In the genomic region with DNA sequence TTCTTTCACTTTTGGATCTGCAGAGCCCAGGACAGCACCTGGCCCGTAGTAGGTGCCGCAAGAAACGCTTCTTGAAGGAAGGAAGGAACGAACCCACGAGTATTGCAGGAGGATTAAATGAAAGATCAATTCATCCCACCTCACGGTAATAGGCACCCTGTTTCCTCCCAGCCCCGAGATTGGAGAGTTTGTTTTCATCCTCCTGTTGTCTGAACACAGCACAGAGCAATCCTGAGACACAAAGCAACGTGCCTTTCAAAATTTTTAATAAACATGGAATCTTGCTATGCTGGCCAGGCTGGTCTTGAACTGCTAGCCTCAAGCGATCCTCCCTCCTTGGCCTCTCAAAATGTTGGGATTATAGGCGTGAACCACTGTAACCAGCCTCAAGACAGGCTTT, we compare ENCODE assay signal across 7 cellular contexts. TPM values are rescaled to one million over a fixed set of nuclear protein-coding genes. Genes with fewer than 3 reads are reported as not detected.
A peak's percentile ranks its signal among the peaks of the same experiment; 100 is the strongest.
DNase-seq lines count a peak whose midpoint lies in the region; ATAC-seq and TF ChIP-seq lines count a peak whose summit lies in the region.
"Not testable (repeated sequence)": the region's sequence is repeated elsewhere in the genome, so short reads cannot be mapped to it uniquely, and the experiment has no call there.

No MANE protein-coding gene starts in this region.

- H3K36me3 Mint-ChIP-seq in CD4-positive, alpha-beta T cell (ENCODE audit: low read depth); activated T-cell treated with anti-CD3 and anti-CD28 coated beads, Interleukin-2, amount 50 U/mL, for 4 hours (ENCODE audit: insufficient read depth); activated naive CD8-positive, alpha-beta T cell; endodermal cell (ENCODE audit: low read depth); naive thymus-derived CD4-positive, alpha-beta T cell: not testable (repeated sequence)

- not testable (repeated sequence) for H3K36me3 ChIP-seq in endodermal cell (ENCODE audit: control insufficient read depth, insufficient read depth, low read length); naive thymus-derived CD4-positive, alpha-beta T cell (ENCODE audit: control insufficient read depth in 2 of 3, insufficient read depth in 3 of 3, low read length in 3 of 3); spleen

- H3K9me3 ChIP-seq in CD4-positive, alpha-beta T cell (ENCODE audit: control insufficient read depth, low read length); endodermal cell (ENCODE audit: control insufficient read depth, low read length); naive thymus-derived CD4-positive, alpha-beta T cell (ENCODE audit: control insufficient read depth in 2 of 3, low read length in 3 of 3); spleen: not testable (repeated sequence)

- in situ Hi-C loops in GM13977 (cut with MboI; ENCODE audit: low pct_unique_long_range_greater_than_20kb, low sequenced_read_pairs, unreplicated experiment): not testable (repeated sequence)

- not testable (repeated sequence) for H3K27ac ChIP-seq in CD4-positive, alpha-beta T cell (ENCODE audit: low read depth, low read length); endodermal cell (ENCODE audit: low read depth, low read length); naive thymus-derived CD4-positive, alpha-beta T cell (ENCODE audit: low read depth, low read length); spleen

- not testable (repeated sequence) for H3K9ac ChIP-seq in endodermal cell (ENCODE audit: extremely low read depth, low read length, poor library complexity, severe bottlenecking)

- not testable (repeated sequence) for TF ChIP-seq CTCF in CD4-positive, alpha-beta T cell (IDR thresholded peaks at IDR 0.05); GM13977 (IDR thresholded peaks at IDR 0.05; ENCODE audit: extremely low read depth, insufficient read depth, missing control alignments); endodermal cell (conservative IDR thresholded peaks at IDR 0.05); spleen (IDR thresholded peaks at IDR 0.05 in 8 of 11, conservative IDR thresholded peaks at IDR 0.05 in 3 of 11)

- POLR2A ChIA-PET in CD4-positive, alpha-beta T cell (lab: Charles Lee); naive thymus-derived CD4-positive, alpha-beta T cell (lab: Charles Lee): not testable (repeated sequence)

- not testable (repeated sequence) for H3K27me3 ChIP-seq in CD4-positive, alpha-beta T cell (ENCODE audit: control insufficient read depth, insufficient read depth, low read length); endodermal cell (ENCODE audit: control insufficient read depth, insufficient read depth, low read length, poor library complexity, severe bottlenecking); naive thymus-derived CD4-positive, alpha-beta T cell (ENCODE audit: control insufficient read depth in 2 of 2, insufficient read depth in 2 of 2, low read length in 2 of 2)
- H3K27me3 ChIP-seq in spleen (replicated peaks in 1 of 7): peaks cover 0 to 34% (median 5%) of the 10 kb centered on the region in 7 donors

- ATAC-seq in CD4-positive, alpha-beta T cell (ENCODE audit: poor library complexity); activated T-cell treated with anti-CD3 and anti-CD28 coated beads, Interleukin-2, amount 50 U/mL, for 4 hours; naive thymus-derived CD4-positive, alpha-beta T cell: not testable (repeated sequence)

- H3K4me1 ChIP-seq in endodermal cell (ENCODE audit: control insufficient read depth, insufficient read depth, low read length); naive thymus-derived CD4-positive, alpha-beta T cell (ENCODE audit: control insufficient read depth in 2 of 2, insufficient read depth in 2 of 2, low read length in 2 of 2); spleen: not testable (repeated sequence)

- H3K4me3 ChIP-seq in endodermal cell (ENCODE audit: low read length); naive thymus-derived CD4-positive, alpha-beta T cell (ENCODE audit: low read length); spleen: not testable (repeated sequence)

- not testable (repeated sequence) for H3K4me1 Mint-ChIP-seq in CD4-positive, alpha-beta T cell (ENCODE audit: low read depth); activated T-cell treated with anti-CD3 and anti-CD28 coated beads, Interleukin-2, amount 50 U/mL, for 4 hours (ENCODE audit: low read depth); activated naive CD8-positive, alpha-beta T cell (ENCODE audit: low read depth); endodermal cell
- peaks cover 0 to 15% (median 8%) of the 10 kb centered on the region in 7 donors for H3K4me1 Mint-ChIP-seq in naive thymus-derived CD4-positive, alpha-beta T cell

- CTCF ChIA-PET in CD4-positive, alpha-beta T cell (lab: Charles Lee); naive thymus-derived CD4-positive, alpha-beta T cell (lab: Charles Lee): not testable (repeated sequence)

- H3K27ac Mint-ChIP-seq in CD4-positive, alpha-beta T cell; activated naive CD8-positive, alpha-beta T cell; endodermal cell: not testable (repeated sequence)
- H3K27ac Mint-ChIP-seq in naive thymus-derived CD4-positive, alpha-beta T cell: peak overlapping the region in 1 of 9 donors; percentile 48

- peak overlapping the region; percentile 30 for H3K4me3 Mint-ChIP-seq in CD4-positive, alpha-beta T cell
- H3K4me3 Mint-ChIP-seq in activated T-cell treated with anti-CD3 and anti-CD28 coated beads, Interleukin-2, amount 50 U/mL, for 4 hours: peak overlapping the region; percentile 68
- peak overlapping the region; percentile 71 for H3K4me3 Mint-ChIP-seq in activated naive CD8-positive, alpha-beta T cell
- not testable (repeated sequence) for H3K4me3 Mint-ChIP-seq in endodermal cell
- peak overlapping the region; percentile 28 to 78 (median 71) for H3K4me3 Mint-ChIP-seq in naive thymus-derived CD4-positive, alpha-beta T cell

- H3K9me3 Mint-ChIP-seq in CD4-positive, alpha-beta T cell; activated T-cell treated with anti-CD3 and anti-CD28 coated beads, Interleukin-2, amount 50 U/mL, for 4 hours; activated naive CD8-positive, alpha-beta T cell (ENCODE audit: low read depth); endodermal cell; naive thymus-derived CD4-positive, alpha-beta T cell: not testable (repeated sequence)

- not testable (repeated sequence) for DNase-seq in CD4-positive, alpha-beta T cell; activated T-cell treated with anti-CD3 and anti-CD28 coated beads, Interleukin-2, amount 50 U/mL, for 4 hours; naive thymus-derived CD4-positive, alpha-beta T cell
- DNase-seq in GM13977 (ENCODE audit: low spot score) (peak; percentile 34), endodermal cell (peak; percentile 33), spleen (peak; percentile 22)

- WGBS in endodermal cell (ENCODE audit: insufficient coverage in 1 of 2, insufficient read length in 1 of 2), 2 experiments: 88 to 94% methylated on average over 3 to 10 of the region's 10 CpGs
- WGBS in spleen, 5 donors: 59 to 68% (median 66%) methylated on average over 9 to 10 of the region's 10 CpGs

- TF ChIP-seq POLR2A in spleen (IDR thresholded peaks at IDR 0.05): not testable (repeated sequence)

- not testable (repeated sequence) for H3K27me3 Mint-ChIP-seq in CD4-positive, alpha-beta T cell; activated T-cell treated with anti-CD3 and anti-CD28 coated beads, Interleukin-2, amount 50 U/mL, for 4 hours (ENCODE audit: low read depth); activated naive CD8-positive, alpha-beta T cell
- H3K27me3 Mint-ChIP-seq in endodermal cell (ENCODE audit: insufficient read depth): peaks cover 16% of the 10 kb centered on the region
- H3K27me3 Mint-ChIP-seq in naive thymus-derived CD4-positive, alpha-beta T cell: peaks cover 0 to 10% (median 4%) of the 10 kb centered on the region in 5 donors

- intact Hi-C loops in CD4-positive, alpha-beta T cell (cut with DNase I, micrococcal nuclease); naive thymus-derived CD4-positive, alpha-beta T cell (cut with micrococcal nuclease): not testable (repeated sequence)
- intact Hi-C loops in spleen (cut with DNase I; ENCODE audit: low total_unique reads): loop anchor here (10.0 kb wide), 1 partner anchor 368 kb away; no protein-coding TSS in a partner anchor

RNA-seq across cellular contexts. Expression of a gene that starts 48.5 kb away (rescaled TPM):
- 10 to 100 TPM; 88.7 to 98.4 TPM for total RNA-seq in CD4-positive, alpha-beta T cell
- 10 to 100 TPM; 72.4 to 77.8 (median 76.7) TPM for total RNA-seq in activated T-cell treated with anti-CD3 and anti-CD28 coated beads, Interleukin-2, amount 50 U/mL, for 4 hours
- 10 to 100 TPM; 50.0 to 52.3 TPM for total RNA-seq in endodermal cell
- polyA plus RNA-seq in endodermal cell (2013, experiment 1 of 2): 50.9 TPM
- polyA plus RNA-seq in endodermal cell (2013, experiment 2 of 2): 45.1 TPM
- total RNA-seq in naive thymus-derived CD4-positive, alpha-beta T cell: 100 to 1,000 TPM in 2 of 5 experiments, 10 to 100 TPM in 3; 65.6 to 120 (median 98.4) TPM
- 10 to 100 TPM; 16.9 to 23.9 TPM for polyA plus RNA-seq in naive thymus-derived CD4-positive, alpha-beta T cell
- 10 to 100 TPM; 50.4 to 74.4 (median 68.6) TPM for total RNA-seq in spleen
- polyA plus RNA-seq in spleen: 10 to 100 TPM; 19.5 to 33.7 (median 28.8) TPM
